In genomic region chr5:95958308-95959014, GRCh38 we compare ENCODE assay signal across 2 cellular contexts.
TF ChIP-seq lines count a peak whose summit lies in the region.

No MANE protein-coding gene starts in this region.

TF ChIP-seq in HEK293, 187 proteins besides CTCF, POLR2A, EP300 and RAD21 (continued from another document):
- TF ChIP-seq ZNF280C (tag by site-specific recombination; IDR thresholded peaks at IDR 0.05), result no peak
- no peak for TF ChIP-seq ZNF394 (tag by site-specific recombination; IDR thresholded peaks at IDR 0.05; ENCODE audit: borderline replicate concordance)
- TF ChIP-seq ZNF202 (tag by site-specific recombination; IDR thresholded peaks at IDR 0.05; ENCODE audit: borderline replicate concordance), result no peak
- TF ChIP-seq PRDM1 (tag by site-specific recombination; IDR thresholded peaks at IDR 0.05), result peak; percentile 20; the same call in 1 of the 2 replicates
- peak; percentile 85 for TF ChIP-seq PRDM10 (tag by site-specific recombination; IDR thresholded peaks at IDR 0.05)
- TF ChIP-seq ZNF350 (tag by site-specific recombination; IDR thresholded peaks at IDR 0.05), result no peak
- no peak for TF ChIP-seq ZFP37 (tag by site-specific recombination; IDR thresholded peaks at IDR 0.05)
- no peak for TF ChIP-seq ZSCAN16 (tag by site-specific recombination; IDR thresholded peaks at IDR 0.05)
- 0 out of 2 replicates have a peak, but pooled peaks have one; percentile 32 for TF ChIP-seq SP3 (tag by site-specific recombination; IDR thresholded peaks at IDR 0.05)
- no peak for TF ChIP-seq ZNF843 (tag by site-specific recombination; IDR thresholded peaks at IDR 0.05)
- no peak for TF ChIP-seq ZNF138 (tag by site-specific recombination; IDR thresholded peaks at IDR 0.05; ENCODE audit: borderline replicate concordance)
- no peak for TF ChIP-seq ZNF677 (tag by site-specific recombination; IDR thresholded peaks at IDR 0.05)
- TF ChIP-seq ZNF112 (tag by site-specific recombination; IDR thresholded peaks at IDR 0.05), result no peak
- TF ChIP-seq ZNF664 (tag by site-specific recombination; IDR thresholded peaks at IDR 0.05), result peak; percentile 84
- no peak for TF ChIP-seq ZSCAN23 (tag by site-specific recombination; IDR thresholded peaks at IDR 0.05)
- no peak for TF ChIP-seq ZFP69B (tag by site-specific recombination; IDR thresholded peaks at IDR 0.05)
- no peak for TF ChIP-seq YY1 (tag by site-specific recombination; IDR thresholded peaks at IDR 0.05)
- TF ChIP-seq ZNF362 (tag by site-specific recombination; IDR thresholded peaks at IDR 0.05), result 0 out of 2 replicates have a peak, but pooled peaks have one; percentile 25
- no peak for TF ChIP-seq TRIM28 (IDR thresholded peaks at IDR 0.05; ENCODE audit: borderline replicate concordance, low read length)
- TF ChIP-seq ZNF701 (tag by site-specific recombination; IDR thresholded peaks at IDR 0.05), result no peak

TF ChIP-seq in GM12878, 131 proteins besides CTCF, POLR2A, EP300 and RAD21 (continued from another document):
- TF ChIP-seq RELA (IDR thresholded peaks at IDR 0.05; ENCODE audit: borderline replicate concordance, partially characterized antibody), result no peak
TF ChIP-seq in GM12878: peak in this region for 4.
